ENCODE assay signal across 30 cellular contexts in the genomic region with DNA sequence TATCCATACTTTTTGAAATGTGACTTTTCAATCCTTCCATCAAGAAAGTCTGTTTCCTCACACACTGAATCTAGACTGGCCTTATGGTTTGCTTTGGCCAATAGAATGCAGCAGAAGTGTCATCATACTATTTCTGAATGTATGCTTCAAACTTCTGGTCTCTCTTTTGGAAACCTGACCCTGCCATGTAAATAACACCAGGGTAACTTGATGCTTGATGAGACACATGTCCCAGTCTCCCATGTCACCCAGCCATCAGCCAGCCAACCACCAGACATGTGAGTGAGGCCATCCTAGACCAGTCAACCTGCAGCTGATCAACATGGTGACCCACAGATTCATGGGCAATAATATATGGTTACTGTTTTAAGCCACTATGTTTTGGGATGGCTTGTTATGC. TPM values are rescaled to one million over a fixed set of nuclear protein-coding genes. Genes with fewer than 3 reads are reported as not detected.
"Had no signal": no experiment of that assay in that cellular context is flagged by ENCODE, and none has a peak within 500 bp of the region (broad histone marks: within the 10 kb centered on the region; RNA-seq: fewer than 3 reads in every experiment).

No MANE protein-coding gene starts in this region.

- H3K27me3 ChIP-seq: adrenal gland, body of pancreas, esophagus muscularis mucosa, foreskin keratinocyte, gastrocnemius medialis, heart right ventricle had no signal

- ATAC-seq: activated CD4-positive, alpha-beta T cell treated with anti-CD3 and anti-CD28 coated beads for 36 hours; activated CD8-positive, alpha-beta memory T cell treated with anti-CD3 and anti-CD28 coated beads, Interleukin-2, amount 10 ng/mL, durations not matched to agents 7 days and 5 days; activated CD8-positive, alpha-beta T cell treated with anti-CD3 and anti-CD28 coated beads, Interleukin-2, amount 10 ng/mL, durations not matched to agents 7 days and 5 days; activated naive CD8-positive, alpha-beta T cell treated with anti-CD3 and anti-CD28 coated beads, Interleukin-2, amount 50 U/mL, for 24 hours; body of pancreas; effector memory CD8-positive, alpha-beta T cell; foreskin keratinocyte; heart right ventricle; T-helper 17 cell had no signal

- H3K36me3 ChIP-seq: adrenal gland, gastrocnemius medialis, heart right ventricle had no signal

- H3K27ac ChIP-seq: adrenal gland, body of pancreas, esophagus muscularis mucosa, foreskin keratinocyte, heart right ventricle had no signal

- H3K4me1 ChIP-seq: adrenal gland, foreskin keratinocyte had no signal

- H3K9me3 ChIP-seq: adrenal gland, body of pancreas, esophagus muscularis mucosa, gastrocnemius medialis, heart right ventricle had no signal

- H3K4me3 ChIP-seq: adrenal gland, body of pancreas, esophagus muscularis mucosa, gastrocnemius medialis, heart right ventricle had no signal

- DNase-seq: activated CD4-positive, alpha-beta memory T cell treated with anti-CD3 and anti-CD28 coated beads for 36 hours; activated CD4-positive, alpha-beta T cell treated with anti-CD3 and anti-CD28 coated beads for 36 hours; activated CD4-positive, alpha-beta T cell treated with anti-CD3 and anti-CD28 coated beads, Interleukin-2, amount 10 ng/mL, durations not matched to agents 24 days and 14 days; activated CD4-positive, CD25-positive, alpha-beta regulatory T cell; activated CD4-positive, CD25-positive, alpha-beta regulatory T cell treated with anti-CD3 and anti-CD28 coated beads, Interleukin-2, amount 50 U/mL, for 72 hours; activated CD8-positive, alpha-beta memory T cell treated with anti-CD3 and anti-CD28 coated beads, Interleukin-2, amount 10 ng/mL, durations not matched to agents 7 days and 5 days; activated CD8-positive, alpha-beta memory T cell treated with anti-CD3 and anti-CD28 coated beads, Interleukin-2, amount 50 U/mL, for 4 hours; activated CD8-positive, alpha-beta T cell treated with anti-CD3 and anti-CD28 coated beads, Interleukin-2, amount 10 ng/mL, durations not matched to agents 7 days and 5 days; activated effector memory CD4-positive, alpha-beta T cell treated with anti-CD3 and anti-CD28 coated beads, Interleukin-2, amount 50 U/mL, for 16 hours; activated naive CD4-positive, alpha-beta T cell treated with anti-CD3 and anti-CD28 coated beads for 36 hours; activated naive CD8-positive, alpha-beta T cell treated with anti-CD3 and anti-CD28 coated beads for 36 hours; activated naive CD8-positive, alpha-beta T cell treated with anti-CD3 and anti-CD28 coated beads, Interleukin-2, amount 50 U/mL, for 24 hours; activated T-cell treated with anti-CD3 and anti-CD28 coated beads, Interleukin-2, amount 50 U/mL, for 1 hour; activated T-cell treated with anti-CD3 and anti-CD28 coated beads, Interleukin-2, amount 50 U/mL, for 48 hours; adrenal gland; amygdala; aorta; body of pancreas; caudate nucleus; cortex of kidney; dermis blood vessel endothelial cell; effector CD4-positive, alpha-beta T cell; effector memory CD8-positive, alpha-beta T cell; erythroblast; foreskin keratinocyte; glutamatergic neuron; heart right ventricle; T-helper 17 cell had no signal

RNA-seq across cellular contexts. Expression of gene CAVIN3, which starts 29.8 kb away (rescaled TPM):
- total RNA-seq: T-helper 17 cell had no signal
